19 cellular contexts compared by ENCODE assay signal in the genomic region with DNA sequence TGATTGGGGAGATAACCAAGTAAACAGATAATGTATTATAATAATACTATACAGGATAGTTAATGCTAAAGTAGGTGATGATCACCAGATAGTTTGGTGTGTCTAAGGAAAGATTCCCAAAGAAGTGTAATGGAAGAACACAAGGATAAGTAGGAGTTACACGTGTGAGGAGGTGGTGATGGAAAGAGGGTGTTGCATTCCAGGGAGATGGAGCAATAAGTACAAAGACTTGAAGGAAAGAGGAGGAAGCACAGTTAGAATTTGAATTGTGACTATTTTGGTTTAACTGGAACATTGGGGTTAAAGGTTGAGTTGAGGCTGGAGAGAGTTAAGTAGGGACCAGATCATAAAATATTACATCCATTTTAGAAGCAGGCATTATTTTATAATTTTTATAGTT.
A peak's percentile ranks its signal among the peaks of the same experiment; 100 is the strongest.
DNase-seq lines count a peak whose midpoint lies in the region; ATAC-seq and TF ChIP-seq lines count a peak whose summit lies in the region.
"Had no signal": no experiment of that assay in that cellular context is flagged by ENCODE, and none has a peak within 500 bp of the region (broad histone marks: within the 10 kb centered on the region; RNA-seq: fewer than 3 reads in every experiment).

No MANE protein-coding gene starts in this region.

- no peak overlapping the region for H4K91ac ChIP-seq in mesenchymal stem cell (ENCODE audit: low read length)

- H3K9me2 ChIP-seq in OCI-LY7 (ENCODE audit: insufficient read depth, low read length) = no peaks in the 10 kb centered on the region

- H2AFZ ChIP-seq in mesenchymal stem cell (ENCODE audit: low read depth, low read length) (no peak overlapping the region), OCI-LY7 (ENCODE audit: low read length) (no peak overlapping the region)
- H2AFZ ChIP-seq: GM23338 had no signal

- H3K14ac ChIP-seq in mesenchymal stem cell (ENCODE audit: low read length in 2 of 2) = no peak overlapping the region

- H3K4ac ChIP-seq in mesenchymal stem cell (ENCODE audit: low read depth in 1 of 2, low read length in 2 of 2) = no peak overlapping the region

- H2BK5ac ChIP-seq in mesenchymal stem cell (ENCODE audit: low read depth, low read length, poor library complexity, severe bottlenecking) = no peak overlapping the region

- H3K36me3 ChIP-seq in mesenchymal stem cell (ENCODE audit: control insufficient read depth in 1 of 2, insufficient read depth in 2 of 2, low read depth in 1 of 2, low read length in 2 of 2) (peaks cover 3 to 40% of the 10 kb centered on the region in 2 experiments), OCI-LY7 (ENCODE audit: insufficient read depth, low read length) (peaks cover 50% of the 10 kb centered on the region)

- POLR2A ChIA-PET in OCI-LY7 (lab: Charles Lee) = no interaction called here

- no peak overlapping the region for H3K9ac ChIP-seq in mesenchymal stem cell (ENCODE audit: low read length)

- CTCF ChIA-PET in OCI-LY7 (lab: Charles Lee; ENCODE audit: unreplicated experiment) = no interaction called here

- H3K79me2 ChIP-seq in OCI-LY7 (ENCODE audit: insufficient read depth, low read depth, low read length) = no peaks in the 10 kb centered on the region; the same call in 1 of the 2 replicates

- H3K9me3 ChIP-seq in mesenchymal stem cell (ENCODE audit: control insufficient read depth, low read length) (no peaks in the 10 kb centered on the region), OCI-LY7 (ENCODE audit: low read length) (no peaks in the 10 kb centered on the region)

- no peak overlapping the region for H2BK12ac ChIP-seq in mesenchymal stem cell (ENCODE audit: low read length in 2 of 2)

- H3K23ac ChIP-seq in mesenchymal stem cell (ENCODE audit: low read length in 2 of 2) = no peak overlapping the region

- H2BK120ac ChIP-seq in mesenchymal stem cell (ENCODE audit: low read depth, low read length) = no peak overlapping the region

- BruUV-seq in OCI-LY7 (replicated peaks; lab: Mats Ljungman, UMichigan) = no TSS peak

- TF ChIP-seq CTCF in AG10803 (conservative IDR thresholded peaks at IDR 0.05; ENCODE audit: low read length) (no peak), choroid plexus epithelial cell (conservative IDR thresholded peaks at IDR 0.05; ENCODE audit: low read depth, low read length) (no peak), OCI-LY7 (conservative IDR thresholded peaks at IDR 0.05; ENCODE audit: low read length) (no peak)

- no peak for ATAC-seq in HG02759 (IDR thresholded peaks at IDR 0.05; ENCODE audit: unreplicated experiment)
- ATAC-seq: GM23338 had no signal

- peaks cover 5% of the 10 kb centered on the region for H3K79me1 ChIP-seq in mesenchymal stem cell (replicated peaks; ENCODE audit: low read length, poor library complexity, severe bottlenecking)

- no peaks in the 10 kb centered on the region for H4K20me1 ChIP-seq in OCI-LY7 (ENCODE audit: insufficient read depth, low read length)

- no peak overlapping the region for H3K4me3 ChIP-seq in AG10803 (ENCODE audit: low read length)
- no peak overlapping the region for H3K4me3 ChIP-seq in choroid plexus epithelial cell (ENCODE audit: low read depth, low read length)
- H3K4me3 ChIP-seq in mesenchymal stem cell (ENCODE audit: insufficient read depth in 1 of 2, low read depth in 1 of 2, low read length in 2 of 2) = no peak overlapping the region
- no peak overlapping the region for H3K4me3 ChIP-seq in OCI-LY7 (ENCODE audit: low read depth, low read length, poor library complexity, severe bottlenecking)
- H3K4me3 ChIP-seq: GM23338 had no signal

- H2BK15ac ChIP-seq in mesenchymal stem cell (ENCODE audit: low read depth, poor library complexity, severe bottlenecking) = no peak overlapping the region

- H2AK5ac ChIP-seq in mesenchymal stem cell (ENCODE audit: low read length, severe bottlenecking) = no peak overlapping the region

- DNase-seq in AG10803 (ENCODE audit: low read depth) = peak; percentile 5
- peak; percentile 19 for DNase-seq in HCEC 1CT
- peak; percentile 58 for DNase-seq in choroid plexus epithelial cell (ENCODE audit: low read depth)
- peak; percentile 34 for DNase-seq in mesenchymal stem cell
- DNase-seq in hippocampal formation (lab: John Stamatoyannopoulos, UW) = no peak
- DNase-seq in OCI-LY7 (ENCODE audit: low spot score) = no peak
- no peak for DNase-seq in activated effector memory CD4-positive, alpha-beta T cell treated with anti-CD3 and anti-CD28 coated beads, Interleukin-2, amount 50 U/mL, for 16 hours
- DNase-seq: Calu3; CD4-positive, alpha-beta memory T cell; DMS53; Kasumi-1; NCI-H1105; NCI-H2081 treated with DMSO at 0.1 percent for 48 hours; NCI-H524; PC-3 had no signal

- H3K27ac ChIP-seq in mesenchymal stem cell (ENCODE audit: low read length, poor library complexity, severe bottlenecking) (no peak overlapping the region), OCI-LY7 (ENCODE audit: low read depth, low read length, poor library complexity, severe bottlenecking) (no peak overlapping the region)
- H3K27ac ChIP-seq: HL-60, RWPE1 had no signal

- no peak overlapping the region for H3K18ac ChIP-seq in mesenchymal stem cell (ENCODE audit: low read depth in 1 of 2, low read length in 2 of 2)

- H3K4me1 ChIP-seq in mesenchymal stem cell (ENCODE audit: control insufficient read depth, insufficient read depth, low read depth, low read length) (no peaks in the 10 kb centered on the region), OCI-LY7 (ENCODE audit: insufficient read depth, low read length, poor library complexity, severe bottlenecking) (peaks cover 22% of the 10 kb centered on the region)

- H3K4me2 ChIP-seq in mesenchymal stem cell (ENCODE audit: low read length, poor library complexity, severe bottlenecking) (no peak overlapping the region), OCI-LY7 (ENCODE audit: low read length) (no peak overlapping the region)
- H3K4me2 ChIP-seq: GM23338 had no signal

- intact Hi-C loops in OCI-LY7 (cut with micrococcal nuclease; ENCODE audit: unreplicated experiment) = no loop called here

- H4K8ac ChIP-seq in mesenchymal stem cell (ENCODE audit: low read length) = no peak overlapping the region

- H3K27me3 ChIP-seq in mesenchymal stem cell (ENCODE audit: control insufficient read depth in 1 of 2, insufficient read depth in 1 of 2, low read length in 2 of 2) = no peaks in the 10 kb centered on the region

- WGBS in mesenchymal stem cell = 23% methylated on average over 1 of the region's 1 CpG

Comparison
In these comparisons a context has a peak if more than half of its experiments do, and no peak if none do; other contexts are left out.
1. DNase-seq: peak in AG10803 (single experiment), HCEC 1CT (single experiment), choroid plexus epithelial cell (single experiment) and mesenchymal stem cell (single experiment); none in hippocampal formation (0 of 2), OCI-LY7 (single experiment) and activated effector memory CD4-positive, alpha-beta T cell treated with anti-CD3 and anti-CD28 coated beads, Interleukin-2, amount 50 U/mL, for 16 hours (single experiment).